Comparison of ENCODE assay signal across 1 cellular context in the genomic region with DNA sequence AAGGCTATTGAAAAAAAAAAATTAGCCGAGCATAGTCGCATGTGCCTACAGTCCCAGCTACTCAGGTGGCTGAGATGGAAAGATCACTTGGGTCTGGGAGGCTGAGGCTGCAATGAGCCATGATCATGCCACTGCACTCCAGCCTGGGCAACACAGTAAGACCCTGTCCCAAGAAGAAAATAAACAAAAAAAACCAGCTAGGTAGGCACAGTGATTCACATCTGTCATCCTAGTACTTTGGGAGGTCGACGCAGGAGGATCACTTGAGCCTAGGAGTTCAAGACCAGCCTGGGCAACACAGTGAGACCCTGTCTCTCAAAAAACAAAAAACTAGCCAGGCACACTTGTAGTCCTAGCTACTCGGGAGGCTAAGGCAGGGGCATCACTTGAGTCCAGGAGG.
TF ChIP-seq lines count a peak whose summit lies in the region.

No MANE protein-coding gene starts in this region.

TF ChIP-seq in HEK293, 187 proteins besides CTCF, POLR2A, EP300 and RAD21 (continued from another document):
- TF ChIP-seq ZNF121 (tag by site-specific recombination; IDR thresholded peaks at IDR 0.05) (peak; percentile 97), ZNF132 (tag by site-specific recombination; IDR thresholded peaks at IDR 0.05; ENCODE audit: borderline replicate concordance) (no peak), ZNF223 (tag by site-specific recombination; IDR thresholded peaks at IDR 0.05) (no peak)
